In genomic region chr2:10571673-10572072, GRCh38 we compare ENCODE assay signal across 20 cellular contexts.
"Had no signal": no experiment of that assay in that cellular context is flagged by ENCODE, and none has a peak within 500 bp of the region (broad histone marks: within the 10 kb centered on the region; RNA-seq: fewer than 3 reads in every experiment).

No MANE protein-coding gene starts in this region.

- H3K27ac Mint-ChIP-seq: immature natural killer cell; stimulated activated naive B cell treated with anti-CD40 and anti-IgM and Interleukin-4, amounts not matched to agents 10 μg/mL and 1 μg/mL and 100 μg/mL, for 72 hours; stimulated activated naive CD8-positive, alpha-beta T cell treated with anti-CD3 and anti-CD28 coated beads, Interleukin-15, amount 100 ng/mL, for 72 hours had no signal

- H3K4me3 ChIP-seq: colonic mucosa, esophagus squamous epithelium, left ventricle myocardium inferior, lower lobe of right lung, mucosa of descending colon, ovary, right atrium auricular region, sigmoid colon, skin epidermis, testis, tibial nerve had no signal

- H3K9me3 Mint-ChIP-seq: immature natural killer cell; naive thymus-derived CD8-positive, alpha-beta T cell; neural crest cell; stimulated activated naive B cell treated with anti-CD40 and anti-IgM and Interleukin-4, amounts not matched to agents 10 μg/mL and 1 μg/mL and 100 μg/mL, for 72 hours; stimulated activated naive CD8-positive, alpha-beta T cell treated with anti-CD3 and anti-CD28 coated beads, Interleukin-15, amount 100 ng/mL, for 72 hours had no signal

- H3K4me3 Mint-ChIP-seq: immature natural killer cell; naive thymus-derived CD8-positive, alpha-beta T cell; neural crest cell; stimulated activated naive B cell treated with anti-CD40 and anti-IgM and Interleukin-4, amounts not matched to agents 10 μg/mL and 1 μg/mL and 100 μg/mL, for 72 hours; stimulated activated naive CD8-positive, alpha-beta T cell treated with anti-CD3 and anti-CD28 coated beads, Interleukin-15, amount 100 ng/mL, for 72 hours had no signal

- H3K27me3 ChIP-seq: colonic mucosa, esophagus squamous epithelium, foreskin keratinocyte, ovary, right atrium auricular region, sigmoid colon, testis, tibial nerve had no signal

- H3K4me1 Mint-ChIP-seq: immature natural killer cell; stimulated activated naive B cell treated with anti-CD40 and anti-IgM and Interleukin-4, amounts not matched to agents 10 μg/mL and 1 μg/mL and 100 μg/mL, for 72 hours; stimulated activated naive CD8-positive, alpha-beta T cell treated with anti-CD3 and anti-CD28 coated beads, Interleukin-15, amount 100 ng/mL, for 72 hours had no signal

- ATAC-seq: foreskin keratinocyte; lower lobe of right lung; mucosa of descending colon; naive thymus-derived CD8-positive, alpha-beta T cell; stimulated activated naive B cell treated with anti-CD40 and anti-IgM and Interleukin-4, amounts not matched to agents 10 μg/mL and 1 μg/mL and 100 μg/mL, for 72 hours; stimulated activated naive CD8-positive, alpha-beta T cell treated with anti-CD3 and anti-CD28 coated beads, Interleukin-15, amount 100 ng/mL, for 72 hours had no signal

- H3K9me3 ChIP-seq: colonic mucosa, esophagus squamous epithelium, left ventricle myocardium inferior, lower lobe of right lung, mucosa of descending colon, ovary, right atrium auricular region, sigmoid colon, testis, tibial nerve had no signal

- DNase-seq: colonic mucosa; dermis blood vessel endothelial cell; esophagus squamous epithelium; foreskin keratinocyte; immature natural killer cell; left ventricle myocardium inferior; lower lobe of right lung; mucosa of descending colon; naive thymus-derived CD8-positive, alpha-beta T cell; ovary; sigmoid colon; stimulated activated CD4-positive, alpha-beta T cell treated with anti-CD3 and anti-CD28 coated beads, Interleukin-2, amount 100 ng/mL, for 24 hours; stimulated activated CD4-positive, alpha-beta T cell treated with anti-CD3 and anti-CD28 coated beads, Interleukin-4, amount 100 ng/mL, for 4 hours; stimulated activated naive B cell treated with anti-CD40 and anti-IgM and Interleukin-4, amounts not matched to agents 10 μg/mL and 1 μg/mL and 100 μg/mL, for 72 hours; stimulated activated naive CD8-positive, alpha-beta T cell treated with anti-CD3 and anti-CD28 coated beads, Interleukin-15, amount 100 ng/mL, for 72 hours; testis had no signal

- H3K36me3 ChIP-seq: colonic mucosa, ovary had no signal

- H3K27ac ChIP-seq: colonic mucosa, esophagus squamous epithelium, foreskin keratinocyte, left ventricle myocardium inferior, lower lobe of right lung, ovary, right atrium auricular region, sigmoid colon, skin epidermis, testis, tibial nerve had no signal

- H3K4me1 ChIP-seq: colonic mucosa, esophagus squamous epithelium, right atrium auricular region, sigmoid colon, testis, tibial nerve had no signal

- H3K27me3 Mint-ChIP-seq: naive thymus-derived CD8-positive, alpha-beta T cell; stimulated activated naive B cell treated with anti-CD40 and anti-IgM and Interleukin-4, amounts not matched to agents 10 μg/mL and 1 μg/mL and 100 μg/mL, for 72 hours; stimulated activated naive CD8-positive, alpha-beta T cell treated with anti-CD3 and anti-CD28 coated beads, Interleukin-15, amount 100 ng/mL, for 72 hours had no signal
